Comparison of ENCODE assay signal across 8 cellular contexts in the genomic region with DNA sequence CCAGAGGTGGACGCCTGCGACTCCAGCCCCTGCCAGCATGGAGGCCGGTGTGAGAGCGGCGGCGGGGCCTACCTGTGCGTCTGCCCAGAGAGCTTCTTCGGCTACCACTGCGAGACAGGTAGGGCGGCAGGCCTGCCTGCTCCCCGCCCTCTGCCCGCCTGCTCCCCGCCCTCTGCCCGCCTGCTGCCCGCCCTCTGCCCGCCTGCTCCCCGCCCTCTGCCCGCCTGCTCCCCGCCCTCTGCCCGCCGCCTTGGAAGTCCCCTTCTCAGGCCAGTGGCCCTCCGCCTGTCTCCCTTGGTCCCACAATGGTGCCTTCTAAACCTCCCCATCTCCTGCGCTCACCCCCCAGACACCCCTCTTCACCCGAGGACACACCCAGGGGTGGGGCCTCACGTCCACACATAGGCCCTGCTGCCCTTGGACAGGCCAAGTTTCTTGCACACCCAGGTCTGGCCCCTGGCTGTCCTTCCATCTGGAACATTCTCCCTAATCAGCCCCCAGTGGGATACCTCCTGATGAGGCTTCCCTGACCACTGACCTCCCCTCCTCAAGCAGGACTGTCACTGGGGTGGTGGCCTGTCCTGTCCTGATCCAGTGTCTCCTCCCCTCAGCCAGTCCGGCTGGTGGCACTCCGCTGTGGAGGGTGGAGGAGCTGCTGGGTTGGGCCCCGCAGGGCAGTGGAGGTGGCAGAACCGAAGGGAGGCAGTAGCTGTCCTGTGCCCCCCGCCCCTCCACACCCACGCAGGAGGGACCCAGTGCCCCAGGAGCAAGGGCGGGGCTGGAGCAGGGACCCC. TPM values are rescaled to one million over a fixed set of nuclear protein-coding genes. Genes with fewer than 3 reads are reported as not detected.
DNase-seq lines count a peak whose midpoint lies in the region; ATAC-seq and TF ChIP-seq lines count a peak whose summit lies in the region.

No MANE protein-coding gene starts in this region.

- H3K9ac ChIP-seq in iPS-18a (ENCODE audit: low read length): no peak overlapping the region

- H3K27ac ChIP-seq in iPS-18a (ENCODE audit: low read length): no peak overlapping the region

- H3K4me1 ChIP-seq in iPS-18a (ENCODE audit: control insufficient read depth, low read depth, low read length): no peaks in the 10 kb centered on the region

- peak overlapping the region; percentile 17 for H3K4me3 ChIP-seq in iPS-18a (ENCODE audit: low read length)

- H3K36me3 Mint-ChIP-seq in activated T-cell treated with anti-CD3 and anti-CD28 coated beads, Interleukin-2, amount 50 U/mL, for 24 hours (ENCODE audit: low read depth): no peaks in the 10 kb centered on the region
- no peaks in the 10 kb centered on the region for H3K36me3 Mint-ChIP-seq in HFFc6 (ENCODE audit: low read depth)

- H3K27me3 ChIP-seq in iPS-18a (ENCODE audit: control insufficient read depth, insufficient read depth, low read length): no peaks in the 10 kb centered on the region

- no peaks in the 10 kb centered on the region for H3K27me3 Mint-ChIP-seq in activated T-cell treated with anti-CD3 and anti-CD28 coated beads, Interleukin-2, amount 50 U/mL, for 24 hours
- peaks cover 17% of the 10 kb centered on the region for H3K27me3 Mint-ChIP-seq in HFFc6 (ENCODE audit: insufficient read depth)

- no peak for TF ChIP-seq CTCF in HFFc6 (IDR thresholded peaks at IDR 0.05)

- no peaks in the 10 kb centered on the region for H3K9me3 Mint-ChIP-seq in activated T-cell treated with anti-CD3 and anti-CD28 coated beads, Interleukin-2, amount 50 U/mL, for 24 hours
- no peaks in the 10 kb centered on the region for H3K9me3 Mint-ChIP-seq in HFFc6

- H3K4me3 Mint-ChIP-seq in activated T-cell treated with anti-CD3 and anti-CD28 coated beads, Interleukin-2, amount 50 U/mL, for 24 hours: peak overlapping the region; percentile 16
- no peak overlapping the region for H3K4me3 Mint-ChIP-seq in HFFc6

- H3K27ac Mint-ChIP-seq in activated T-cell treated with anti-CD3 and anti-CD28 coated beads, Interleukin-2, amount 50 U/mL, for 24 hours: peak overlapping the region; percentile 52
- no peak overlapping the region for H3K27ac Mint-ChIP-seq in HFFc6

- no peaks in the 10 kb centered on the region for H3K36me3 ChIP-seq in iPS-18a (ENCODE audit: control insufficient read depth, low read depth, low read length)

- DNase-seq in activated T-cell treated with anti-CD3 and anti-CD28 coated beads for 1 hour (ENCODE audit: low read depth): peak; percentile 16
- DNase-seq in activated T-cell treated with anti-CD3 and anti-CD28 coated beads for 4 hours: no peak
- peak; percentile 73 for DNase-seq in activated T-cell treated with anti-CD3 and anti-CD28 coated beads, Interleukin-2, amount 50 U/mL, for 24 hours
- DNase-seq in stimulated activated CD8-positive, alpha-beta memory T cell treated with anti-CD3 and anti-CD28 coated beads, Interleukin-12 subunit alpha, Interleukin-12 subunit beta, amount 100 ng/mL, for 24 hours (ENCODE audit: extremely low read depth): peak; percentile 9
- no peak for DNase-seq in HFFc6

- peaks cover 5% of the 10 kb centered on the region for H3K4me1 Mint-ChIP-seq in activated T-cell treated with anti-CD3 and anti-CD28 coated beads, Interleukin-2, amount 50 U/mL, for 24 hours (ENCODE audit: low read depth)
- no peaks in the 10 kb centered on the region for H3K4me1 Mint-ChIP-seq in HFFc6 (ENCODE audit: low read depth)

- no peak for ATAC-seq in GM18867 (IDR thresholded peaks at IDR 0.05; ENCODE audit: unreplicated experiment)
- no peak for ATAC-seq in HG03139 (IDR thresholded peaks at IDR 0.05; ENCODE audit: unreplicated experiment)

- H3K9me3 ChIP-seq in iPS-18a (ENCODE audit: control insufficient read depth, low read depth, low read length): no peaks in the 10 kb centered on the region

RNA-seq across cellular contexts. Expression of a gene that starts 37.9 kb away (rescaled TPM):
- 10 to 100 TPM; 17.2 to 20.6 (median 17.9) TPM for total RNA-seq in HFFc6 (2021; fragmentation: NEBNext Ultra II Directional; extraction: Animal tissue kit (Norgen Biotek cat#: 25700))

Comparison
In these comparisons a context has a peak if more than half of its experiments do, and no peak if none do; other contexts are left out.
1. DNase-seq: peak in activated T-cell treated with anti-CD3 and anti-CD28 coated beads for 1 hour (single experiment), activated T-cell treated with anti-CD3 and anti-CD28 coated beads, Interleukin-2, amount 50 U/mL, for 24 hours (single experiment) and stimulated activated CD8-positive, alpha-beta memory T cell treated with anti-CD3 and anti-CD28 coated beads, Interleukin-12 subunit alpha, Interleukin-12 subunit beta, amount 100 ng/mL, for 24 hours (single experiment); none in activated T-cell treated with anti-CD3 and anti-CD28 coated beads for 4 hours (single experiment) and HFFc6 (single experiment).